In the genomic region with DNA sequence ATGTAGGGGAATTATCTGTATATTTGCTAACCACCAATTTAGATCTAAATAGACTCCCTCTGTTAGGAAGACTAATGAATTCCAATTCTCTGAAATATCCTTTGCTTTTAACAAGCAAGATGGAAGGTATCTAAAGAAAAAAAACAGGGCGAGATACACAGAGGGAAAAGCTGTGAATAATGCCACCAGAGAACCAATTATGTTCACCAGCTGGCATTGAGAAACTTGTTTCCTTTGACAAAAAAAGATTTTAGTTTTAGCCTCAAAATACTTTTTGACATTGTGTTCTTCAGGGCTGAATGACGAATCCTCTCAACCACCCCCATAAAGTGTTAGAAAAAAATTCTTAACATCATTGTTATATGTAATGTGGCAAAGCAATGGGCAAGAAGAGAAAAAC, we compare ENCODE assay signal across 17 cellular contexts. TPM values are rescaled to one million over a fixed set of nuclear protein-coding genes. Genes with fewer than 3 reads are reported as not detected.
DNase-seq lines count a peak whose midpoint lies in the region; TF ChIP-seq lines count a peak whose summit lies in the region.
"Had no signal": no experiment of that assay in that cellular context is flagged by ENCODE, and none has a peak within 500 bp of the region (broad histone marks: within the 10 kb centered on the region; RNA-seq: fewer than 3 reads in every experiment).

No MANE protein-coding gene starts in this region.

- H3K36me3 Mint-ChIP-seq in neural progenitor cell, result no peaks in the 10 kb centered on the region
- H3K36me3 Mint-ChIP-seq: CD8-positive, alpha-beta T cell had no signal

- H3K4me2 ChIP-seq in neural progenitor cell, result peak overlapping the region; percentile 1
- H3K4me2 ChIP-seq: BLaER1 treated with 17β-estradiol and CSF1 and Interleukin-3, amounts not matched to agents 10 nM and 100 nM had no signal

- H3K27ac ChIP-seq in dorsolateral prefrontal cortex (peak overlapping the region in 42 of 59 donors; percentile 2 to 87 (median 53)), neural progenitor cell (no peak overlapping the region)
- H3K27ac ChIP-seq: BLaER1 treated with 17β-estradiol and CSF1 and Interleukin-3, amounts not matched to agents 10 nM and 100 nM; C4-2B had no signal

- no peaks in the 10 kb centered on the region for H4K20me1 ChIP-seq in neural progenitor cell (ENCODE audit: low read depth)
- H4K20me1 ChIP-seq: BLaER1 treated with 17β-estradiol and CSF1 and Interleukin-3, amounts not matched to agents 10 nM and 100 nM had no signal

- H3K4me1 ChIP-seq in neural progenitor cell, result peaks cover 9% of the 10 kb centered on the region
- H3K4me1 ChIP-seq: Caco-2 had no signal

- H3K4me3 ChIP-seq in dorsolateral prefrontal cortex (no peak overlapping the region), neural progenitor cell (no peak overlapping the region)
- H3K4me3 ChIP-seq: BLaER1 treated with 17β-estradiol and CSF1 and Interleukin-3, amounts not matched to agents 10 nM and 100 nM had no signal

- DNase-seq in dorsolateral prefrontal cortex, result no peak
- DNase-seq in neural progenitor cell (ENCODE audit: low spot score), result no peak
- no peak for DNase-seq in effector CD4-positive, alpha-beta T cell
- no peak for DNase-seq in NCI-H446 treated with DMSO at 0.1 percent for 48 hours (lab: John Stamatoyannopoulos, UW)
- no peak for DNase-seq in activated CD8-positive, alpha-beta memory T cell treated with anti-CD3 and anti-CD28 coated beads, Interleukin-2, amount 50 U/mL, for 4 hours
- DNase-seq: 8988T; ACHN; Caco-2; Calu3; CD4-positive, alpha-beta T cell; CD8-positive, alpha-beta T cell; DMS79 treated with DMSO at 0.1 percent for 48 hours; GF-D8 had no signal

- H3K4me1 Mint-ChIP-seq in neural progenitor cell, result no peaks in the 10 kb centered on the region

- no peak overlapping the region for H3K27ac Mint-ChIP-seq in neural progenitor cell
- H3K27ac Mint-ChIP-seq: B cell; CD4-positive, alpha-beta T cell; CD8-positive, alpha-beta T cell had no signal

- TF ChIP-seq CTCF in dorsolateral prefrontal cortex (IDR thresholded peaks at IDR 0.05 in 54 of 56, conservative IDR thresholded peaks at IDR 0.05 in 2 of 56; ENCODE audit: low read depth in 1 of 56, partially characterized antibody in 56 of 56) (no peak), neural progenitor cell (IDR thresholded peaks at IDR 0.05) (no peak)

- no peak overlapping the region for H3K4me3 Mint-ChIP-seq in neural progenitor cell
- H3K4me3 Mint-ChIP-seq: B cell; CD4-positive, alpha-beta T cell; CD8-positive, alpha-beta T cell had no signal

- no peaks in the 10 kb centered on the region for H3K9me3 Mint-ChIP-seq in neural progenitor cell
- H3K9me3 Mint-ChIP-seq: CD4-positive, alpha-beta T cell; CD8-positive, alpha-beta T cell had no signal

- H3K9ac ChIP-seq in neural progenitor cell, result no peak overlapping the region
- H3K9ac ChIP-seq: BLaER1 treated with 17β-estradiol and CSF1 and Interleukin-3, amounts not matched to agents 10 nM and 100 nM had no signal

- H3K27me3 Mint-ChIP-seq in neural progenitor cell (ENCODE audit: insufficient read depth, low read depth), result no peaks in the 10 kb centered on the region

- H3K79me2 ChIP-seq in neural progenitor cell (ENCODE audit: low read depth), result no peaks in the 10 kb centered on the region

- H3F3A ChIP-seq in neural progenitor cell (ENCODE audit: low read depth), result no peaks in the 10 kb centered on the region

- H2AFZ ChIP-seq in neural progenitor cell (replicated peaks), result no peak overlapping the region

- H3K27me3 ChIP-seq in dorsolateral prefrontal cortex (no peaks in the 10 kb centered on the region), neural progenitor cell (no peaks in the 10 kb centered on the region)
- H3K27me3 ChIP-seq: BLaER1 treated with 17β-estradiol and CSF1 and Interleukin-3, amounts not matched to agents 10 nM and 100 nM had no signal

- no peaks in the 10 kb centered on the region for H3K9me3 ChIP-seq in neural progenitor cell (ENCODE audit: low read depth)
- H3K9me3 ChIP-seq: BLaER1 treated with 17β-estradiol and CSF1 and Interleukin-3, amounts not matched to agents 10 nM and 100 nM; Caco-2 had no signal

- H3K36me3 ChIP-seq in neural progenitor cell, result no peaks in the 10 kb centered on the region
- H3K36me3 ChIP-seq: BLaER1 treated with 17β-estradiol and CSF1 and Interleukin-3, amounts not matched to agents 10 nM and 100 nM had no signal

- intact Hi-C loops in dorsolateral prefrontal cortex (cut with DNase I), result loop anchor here in 1 of 2 donors (5.0 kb wide), 1 partner anchor 91 kb away; no protein-coding TSS in a partner anchor

RNA-seq across cellular contexts. Expression of gene HTR3B, which starts 19.0 kb away (rescaled TPM):
- 10 to 100 TPM in 44 of 120 experiments, 1 to 10 TPM in 76; 2.4 to 20.4 (median 8.2) TPM for total RNA-seq in dorsolateral prefrontal cortex
- total RNA-seq in neural progenitor cell (ENCODE audit: low replicate concordance), result not detected in 2 replicates
- total RNA-seq: A673; B cell; Caco-2; Calu3; CD4-positive, alpha-beta T cell; CD8-positive, alpha-beta T cell had no signal

RNA-seq across cellular contexts. Expression of gene USP28, which starts 48.2 kb away (rescaled TPM):
- total RNA-seq in dorsolateral prefrontal cortex, result 10 to 100 TPM; 20.2 to 57.1 (median 38.9) TPM
- 14.2 and 15.1 TPM in 2 replicates for total RNA-seq in neural progenitor cell (ENCODE audit: low replicate concordance)

RNA-seq across cellular contexts. Expression of gene HTR3A, which starts 51.3 kb away (rescaled TPM):
- total RNA-seq in dorsolateral prefrontal cortex, result 1 to 10 TPM in 23 of 120 experiments, under 1 TPM in 87, not detected in 10; 0.22 to 2.4 (median 0.64) TPM
- 0.19 TPM in 1 of 2 replicates, not detected in the other for total RNA-seq in neural progenitor cell (ENCODE audit: low replicate concordance)
- total RNA-seq: A673; Caco-2; Calu3; CD4-positive, alpha-beta T cell; CD8-positive, alpha-beta T cell had no signal
